In the genomic region with DNA sequence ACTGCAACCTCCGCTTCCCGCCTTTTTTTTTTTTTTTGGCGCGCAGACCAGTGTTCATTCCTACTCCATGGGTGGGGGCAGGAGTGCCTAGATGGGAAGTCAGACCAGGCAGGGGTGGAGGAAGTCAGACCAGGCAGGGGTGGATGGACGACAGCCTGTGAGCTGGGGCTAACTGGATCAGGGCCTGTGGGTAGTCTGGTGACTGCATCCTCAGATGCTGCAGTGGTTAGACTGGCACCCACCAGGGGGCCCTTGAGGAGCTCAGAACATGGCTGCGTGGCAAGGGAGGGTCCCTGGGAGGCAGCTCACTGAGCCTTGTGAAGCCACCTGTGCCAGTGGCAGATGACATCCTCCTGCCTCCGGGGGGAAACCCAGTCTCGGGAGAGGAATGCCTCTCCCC, we compare ENCODE assay signal across 1 cellular context.
TF ChIP-seq lines count a peak whose summit lies in the region.

No MANE protein-coding gene starts in this region.

TF ChIP-seq in K562, 482 proteins besides CTCF, POLR2A, EP300 and RAD21:
- TF ChIP-seq OTX1 (CRISPR knock-in tag; IDR thresholded peaks at IDR 0.05) (no peak), MCM7 (IDR thresholded peaks at IDR 0.05) (no peak), PYGO2 (tag; IDR thresholded peaks at IDR 0.05) (no peak), NR3C1 (CRISPR knock-in tag; IDR thresholded peaks at IDR 0.05) (no peak), BRF1 (IDR thresholded peaks at IDR 0.05; ENCODE audit: borderline replicate concordance, extremely low read depth, insufficient read length) (no peak), ZNF239 (CRISPR knock-in tag; IDR thresholded peaks at IDR 0.05) (no peak), ZNF707 (CRISPR knock-in tag; conservative IDR thresholded peaks at IDR 0.05) (no peak), TAF9B (IDR thresholded peaks at IDR 0.05; ENCODE audit: partially characterized antibody) (no peak), ZNF253 (CRISPR knock-in tag; conservative IDR thresholded peaks at IDR 0.05) (no peak), STAT5B (CRISPR knock-in tag; IDR thresholded peaks at IDR 0.05) (no peak)
- TF ChIP-seq, protein P1, sequence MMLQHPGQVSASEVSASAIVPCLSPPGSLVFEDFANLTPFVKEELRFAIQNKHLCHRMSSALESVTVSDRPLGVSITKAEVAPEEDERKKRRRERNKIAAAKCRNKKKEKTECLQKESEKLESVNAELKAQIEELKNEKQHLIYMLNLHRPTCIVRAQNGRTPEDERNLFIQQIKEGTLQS (IDR thresholded peaks at IDR 0.05) = no peak
- TF ChIP-seq, protein P1 (CRISPR knock-in tag; conservative IDR thresholded peaks at IDR 0.05) = no peak
- TF ChIP-seq, protein P2, sequence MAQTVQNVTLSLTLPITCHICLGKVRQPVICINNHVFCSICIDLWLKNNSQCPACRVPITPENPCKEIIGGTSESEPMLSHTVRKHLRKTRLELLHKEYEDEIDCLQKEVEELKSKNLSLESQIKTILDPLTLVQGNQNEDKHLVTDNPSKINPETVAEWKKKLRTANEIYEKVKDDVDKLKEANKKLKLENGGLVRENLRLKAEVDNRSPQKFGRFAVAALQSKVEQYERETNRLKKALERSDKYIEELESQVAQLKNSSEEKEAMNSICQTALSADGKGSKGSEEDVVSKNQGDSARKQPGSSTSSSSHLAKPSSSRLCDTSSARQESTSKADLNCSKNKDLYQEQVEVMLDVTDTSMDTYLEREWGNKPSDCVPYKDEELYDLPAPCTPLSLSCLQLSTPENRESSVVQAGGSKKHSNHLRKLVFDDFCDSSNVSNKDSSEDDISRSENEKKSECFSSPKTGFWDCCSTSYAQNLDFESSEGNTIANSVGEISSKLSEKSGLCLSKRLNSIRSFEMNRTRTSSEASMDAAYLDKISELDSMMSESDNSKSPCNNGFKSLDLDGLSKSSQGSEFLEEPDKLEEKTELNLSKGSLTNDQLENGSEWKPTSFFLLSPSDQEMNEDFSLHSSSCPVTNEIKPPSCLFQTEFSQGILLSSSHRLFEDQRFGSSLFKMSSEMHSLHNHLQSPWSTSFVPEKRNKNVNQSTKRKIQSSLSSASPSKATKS (CRISPR knock-in tag; IDR thresholded peaks at IDR 0.05) = no peak
